ENCODE assay signal across 35 cellular contexts in genomic region chr1:67818162-67818561, GRCh38.
"Had no signal": no experiment of that assay in that cellular context is flagged by ENCODE, and none has a peak within 500 bp of the region (broad histone marks: within the 10 kb centered on the region; RNA-seq: fewer than 3 reads in every experiment).

No MANE protein-coding gene starts in this region.

- FAIRE-seq: bronchial epithelial cell, pancreas, TTC549 had no signal

- DNase-seq: activated CD4-positive, alpha-beta memory T cell treated with anti-CD3 and anti-CD28 coated beads for 36 hours; activated CD4-positive, alpha-beta T cell treated with anti-CD3 and anti-CD28 coated beads, Interleukin-2, amount 10 ng/mL, durations not matched to agents 24 days and 14 days; activated CD8-positive, alpha-beta memory T cell treated with anti-CD3 and anti-CD28 coated beads, Interleukin-2, amount 50 U/mL, for 4 hours; activated effector memory CD4-positive, alpha-beta T cell treated with anti-CD3 and anti-CD28 coated beads, Interleukin-2, amount 50 U/mL, for 16 hours; activated naive CD4-positive, alpha-beta T cell treated with anti-CD3 and anti-CD28 coated beads, Interleukin-2, amount 10 ng/mL, durations not matched to agents 7 days and 5 days; activated T-cell treated with anti-CD3 and anti-CD28 coated beads, Interleukin-2, amount 50 U/mL, for 1 hour; amygdala; effector memory CD4-positive, alpha-beta T cell; gastrocnemius medialis; glutamatergic neuron; islet precursor cell; left ventricle myocardium inferior; nucleus accumbens; pancreas; psoas muscle; sigmoid colon; stimulated activated CD4-positive, alpha-beta T cell treated with anti-CD3 and anti-CD28 coated beads, Interleukin-1b, Interleukin-23, amount 100 ng/mL, for 48 hours; stimulated activated CD4-positive, alpha-beta T cell treated with anti-CD3 and anti-CD28 coated beads, Interleukin-4, amount 100 ng/mL, for 4 hours; stimulated activated CD8-positive, alpha-beta memory T cell treated with anti-CD3 and anti-CD28 coated beads, Interleukin-4, amount 100 ng/mL, for 48 hours; SW 1271; T-helper 9 cell; testis; upper lobe of right lung had no signal

- H3K4me3 Mint-ChIP-seq: activated CD4-positive, alpha-beta memory T cell treated with anti-CD3 and anti-CD28 coated beads for 36 hours; activated CD4-positive, alpha-beta T cell treated with anti-CD3 and anti-CD28 coated beads, Interleukin-2, amount 10 ng/mL, durations not matched to agents 24 days and 14 days; activated naive CD4-positive, alpha-beta T cell treated with anti-CD3 and anti-CD28 coated beads, Interleukin-2, amount 10 ng/mL, durations not matched to agents 7 days and 5 days; activated T-helper 1 cell treated with anti-CD3 and anti-CD28 coated beads, Interleukin-12 subunit alpha, Interleukin-12 subunit beta, Interleukin-2, Interleukin-4 antibody, amounts not matched to agents 30 ng/mL and 10 ng/mL and 1 ng/mL, durations not matched to agents 14 hours and 24 hours and 36 hours; central memory CD8-positive, alpha-beta T cell; neural crest cell; stimulated activated memory B cell treated with anti-CD40 and anti-IgM and Interleukin-4, amounts not matched to agents 10 μg/mL and 1 μg/mL and 100 μg/mL, for 72 hours; T-helper 1 cell treated with Interleukin-12 subunit alpha and Interleukin-12 subunit beta and Interleukin-4 antibody, amounts not matched to agents 30 μg/mL and 1 μg/mL, for 36 hours had no signal

- H3K27ac ChIP-seq: gastrocnemius medialis, left ventricle myocardium inferior, pancreas, psoas muscle, testis, upper lobe of right lung, VCaP had no signal

- H3K36me3 ChIP-seq: gastrocnemius medialis, left ventricle myocardium inferior, pancreas, sigmoid colon, upper lobe of right lung had no signal

- H3K9me3 Mint-ChIP-seq: activated CD4-positive, alpha-beta memory T cell treated with anti-CD3 and anti-CD28 coated beads for 36 hours; activated CD4-positive, alpha-beta T cell treated with anti-CD3 and anti-CD28 coated beads, Interleukin-2, amount 10 ng/mL, durations not matched to agents 24 days and 14 days; activated naive CD4-positive, alpha-beta T cell treated with anti-CD3 and anti-CD28 coated beads, Interleukin-2, amount 10 ng/mL, durations not matched to agents 7 days and 5 days; activated T-helper 1 cell treated with anti-CD3 and anti-CD28 coated beads, Interleukin-12 subunit alpha, Interleukin-12 subunit beta, Interleukin-2, Interleukin-4 antibody, amounts not matched to agents 30 ng/mL and 10 ng/mL and 1 ng/mL, durations not matched to agents 14 hours and 24 hours and 36 hours; central memory CD8-positive, alpha-beta T cell; neural crest cell; stimulated activated memory B cell treated with anti-CD40 and anti-IgM and Interleukin-4, amounts not matched to agents 10 μg/mL and 1 μg/mL and 100 μg/mL, for 72 hours; T-helper 1 cell treated with Interleukin-12 subunit alpha and Interleukin-12 subunit beta and Interleukin-4 antibody, amounts not matched to agents 30 μg/mL and 1 μg/mL, for 36 hours had no signal

- H3K9me3 ChIP-seq: gastrocnemius medialis, mucosa of descending colon, pancreas, sigmoid colon, testis, upper lobe of right lung had no signal

- H3K4me3 ChIP-seq: gastrocnemius medialis, left ventricle myocardium inferior, lung, mucosa of descending colon, pancreas, psoas muscle, sigmoid colon, smooth muscle cell, testis, upper lobe of right lung had no signal

- H3K36me3 Mint-ChIP-seq: activated CD4-positive, alpha-beta memory T cell treated with anti-CD3 and anti-CD28 coated beads for 36 hours; activated naive CD4-positive, alpha-beta T cell treated with anti-CD3 and anti-CD28 coated beads, Interleukin-2, amount 10 ng/mL, durations not matched to agents 7 days and 5 days; stimulated activated memory B cell treated with anti-CD40 and anti-IgM and Interleukin-4, amounts not matched to agents 10 μg/mL and 1 μg/mL and 100 μg/mL, for 72 hours had no signal

- ATAC-seq: activated CD4-positive, CD25-positive, alpha-beta regulatory T cell treated with anti-CD3 and anti-CD28 coated beads, Interleukin-2, amount 50 U/mL, for 24 hours; psoas muscle; stimulated activated memory B cell treated with anti-CD40 and anti-IgM and Interleukin-4, amounts not matched to agents 10 μg/mL and 1 μg/mL and 100 μg/mL, for 72 hours; upper lobe of right lung had no signal

- H3K27ac Mint-ChIP-seq: activated CD4-positive, alpha-beta memory T cell treated with anti-CD3 and anti-CD28 coated beads for 36 hours; activated CD4-positive, alpha-beta T cell treated with anti-CD3 and anti-CD28 coated beads, Interleukin-2, amount 10 ng/mL, durations not matched to agents 24 days and 14 days; activated naive CD4-positive, alpha-beta T cell treated with anti-CD3 and anti-CD28 coated beads, Interleukin-2, amount 10 ng/mL, durations not matched to agents 7 days and 5 days; activated T-helper 1 cell treated with anti-CD3 and anti-CD28 coated beads, Interleukin-12 subunit alpha, Interleukin-12 subunit beta, Interleukin-2, Interleukin-4 antibody, amounts not matched to agents 30 ng/mL and 10 ng/mL and 1 ng/mL, durations not matched to agents 14 hours and 24 hours and 36 hours; stimulated activated memory B cell treated with anti-CD40 and anti-IgM and Interleukin-4, amounts not matched to agents 10 μg/mL and 1 μg/mL and 100 μg/mL, for 72 hours; T-helper 1 cell treated with Interleukin-12 subunit alpha and Interleukin-12 subunit beta and Interleukin-4 antibody, amounts not matched to agents 30 μg/mL and 1 μg/mL, for 36 hours had no signal

- H3K4me1 Mint-ChIP-seq: activated CD4-positive, alpha-beta T cell treated with anti-CD3 and anti-CD28 coated beads, Interleukin-2, amount 10 ng/mL, durations not matched to agents 24 days and 14 days; activated naive CD4-positive, alpha-beta T cell treated with anti-CD3 and anti-CD28 coated beads, Interleukin-2, amount 10 ng/mL, durations not matched to agents 7 days and 5 days; central memory CD8-positive, alpha-beta T cell; neural crest cell; stimulated activated memory B cell treated with anti-CD40 and anti-IgM and Interleukin-4, amounts not matched to agents 10 μg/mL and 1 μg/mL and 100 μg/mL, for 72 hours had no signal

- H3K27me3 ChIP-seq: gastrocnemius medialis, pancreas, sigmoid colon, testis, upper lobe of right lung had no signal

- H3K4me2 ChIP-seq: smooth muscle cell had no signal
